Comparison of ENCODE assay signal across 11 cellular contexts in the genomic region with DNA sequence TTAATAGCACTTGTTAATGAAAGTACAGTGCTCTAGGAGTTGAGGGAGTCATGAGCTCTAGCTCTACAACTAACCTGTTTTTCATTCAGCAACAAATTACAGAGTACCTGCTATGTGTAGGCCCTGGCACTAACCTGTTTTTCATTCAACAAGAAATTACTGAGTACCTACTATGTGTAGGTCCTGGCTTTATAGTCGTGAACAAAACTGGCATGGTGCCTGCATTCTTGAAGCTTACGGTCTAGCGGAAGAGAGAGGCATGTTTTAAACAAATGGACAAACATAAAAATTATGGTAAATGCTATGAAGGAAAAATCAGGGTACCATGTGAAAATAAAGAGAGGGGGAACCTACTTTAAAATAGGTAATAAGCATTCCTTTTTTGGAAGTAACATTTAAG. TPM values are rescaled to one million over a fixed set of nuclear protein-coding genes. Genes with fewer than 3 reads are reported as not detected.
DNase-seq lines count a peak whose midpoint lies in the region; ATAC-seq and TF ChIP-seq lines count a peak whose summit lies in the region.
"Had no signal": no experiment of that assay in that cellular context is flagged by ENCODE, and none has a peak within 500 bp of the region (broad histone marks: within the 10 kb centered on the region; RNA-seq: fewer than 3 reads in every experiment).

No MANE protein-coding gene starts in this region.

- CTCF ChIA-PET in activated CD4-positive, alpha-beta T cell treated with anti-CD3 and anti-CD28 coated beads, Interleukin-2, amount 10 ng/mL, durations not matched to agents 7 days and 5 days (lab: Charles Lee): interaction anchor here (0.6 to 1.3 kb wide), 4 partner anchors 11 to 241 kb away, joined by 3 to 6 read pairs (median 3); no protein-coding TSS in a partner anchor

- H3K9me3 ChIP-seq in fibroblast of lung (ENCODE audit: control insufficient read depth, insufficient read depth, low read depth, low read length) (no peaks in the 10 kb centered on the region), skeletal muscle tissue (ENCODE audit: control insufficient read depth in 3 of 3, low read length in 3 of 3) (no peaks in the 10 kb centered on the region)
- H3K9me3 ChIP-seq: gastroesophageal sphincter had no signal

- no peak overlapping the region for H2AFZ ChIP-seq in fibroblast of lung (ENCODE audit: low read length)

- H3K36me3 Mint-ChIP-seq in activated CD4-positive, alpha-beta T cell treated with anti-CD3 and anti-CD28 coated beads, Interleukin-2, amount 10 ng/mL, durations not matched to agents 7 days and 5 days (ENCODE audit: low read depth): peaks cover 58% of the 10 kb centered on the region

- H3K4me1 Mint-ChIP-seq in activated CD4-positive, alpha-beta T cell treated with anti-CD3 and anti-CD28 coated beads, Interleukin-2, amount 10 ng/mL, durations not matched to agents 7 days and 5 days: peaks cover 56% of the 10 kb centered on the region

- peaks cover 2% of the 10 kb centered on the region for H3K9me3 Mint-ChIP-seq in activated CD4-positive, alpha-beta T cell treated with anti-CD3 and anti-CD28 coated beads, Interleukin-2, amount 10 ng/mL, durations not matched to agents 7 days and 5 days

- H3K4me3 ChIP-seq in fibroblast of lung (replicated peaks in 1 of 4; ENCODE audit: control extremely low read depth in 1 of 4, insufficient read depth in 1 of 4, low read depth in 3 of 4, low read length in 4 of 4): peak overlapping the region; percentile 79 to 97 (median 82)
- H3K4me3 ChIP-seq in skeletal muscle tissue (ENCODE audit: low read length in 3 of 3): peak overlapping the region in 2 of 3 donors; percentile 26 to 97

- H3K27ac Mint-ChIP-seq in activated CD4-positive, alpha-beta T cell treated with anti-CD3 and anti-CD28 coated beads, Interleukin-2, amount 10 ng/mL, durations not matched to agents 7 days and 5 days: peak overlapping the region; percentile 95

- no peak overlapping the region for H3K9ac ChIP-seq in fibroblast of lung (ENCODE audit: insufficient read depth, low read length)
- H3K9ac ChIP-seq in skeletal muscle tissue (ENCODE audit: low read depth in 1 of 3, low read length in 3 of 3): peak overlapping the region in 2 of 3 donors; percentile 14 to 100

- DNase-seq in activated CD4-positive, alpha-beta T cell treated with anti-CD3 and anti-CD28 coated beads, Interleukin-2, amount 10 ng/mL, durations not matched to agents 7 days and 5 days: no peak
- DNase-seq in activated CD4-positive, alpha-beta T cell treated with anti-CD3 and anti-CD28 coated beads, Interleukin-2, amount 50 U/mL, for 4 hours: no peak
- no peak for DNase-seq in fibroblast of lung (ENCODE audit: low read depth in 2 of 2)
- DNase-seq: NCI-H82; stimulated activated CD4-positive, alpha-beta T cell treated with anti-CD3 and anti-CD28 coated beads, Interleukin-12 subunit alpha, Interleukin-12 subunit beta, amount 100 ng/mL, for 4 hours had no signal

- H3K27me3 Mint-ChIP-seq in activated CD4-positive, alpha-beta T cell treated with anti-CD3 and anti-CD28 coated beads, Interleukin-2, amount 10 ng/mL, durations not matched to agents 7 days and 5 days: no peaks in the 10 kb centered on the region

- H3K4me2 ChIP-seq in fibroblast of lung (ENCODE audit: extremely low read depth, insufficient read depth, low read length): peak overlapping the region; percentile 92

- H3K36me3 ChIP-seq in fibroblast of lung (ENCODE audit: control insufficient read depth, insufficient read depth, low read length) (peaks cover 6% of the 10 kb centered on the region), skeletal muscle tissue (ENCODE audit: control insufficient read depth in 3 of 3, insufficient read depth in 3 of 3, low read length in 3 of 3) (peaks cover 10 to 32% (median 24%) of the 10 kb centered on the region in 3 donors)

- H3K27ac ChIP-seq in VCaP (peak overlapping the region; percentile 100), fibroblast of lung (ENCODE audit: insufficient read depth, low read length) (no peak overlapping the region), skeletal muscle tissue (ENCODE audit: low read depth, low read length) (peak overlapping the region; percentile 100)

- peak overlapping the region; percentile 94 for H3K4me3 Mint-ChIP-seq in activated CD4-positive, alpha-beta T cell treated with anti-CD3 and anti-CD28 coated beads, Interleukin-2, amount 10 ng/mL, durations not matched to agents 7 days and 5 days

- TF ChIP-seq CTCF in VCaP (conservative IDR thresholded peaks at IDR 0.05) (no peak), fibroblast of lung (conservative IDR thresholded peaks at IDR 0.05 in 1 of 2, IDR thresholded peaks at IDR 0.05 in 1 of 2; ENCODE audit: low read depth in 1 of 2, low read length in 2 of 2) (no peak)

- no peak for ATAC-seq in GM18873 (IDR thresholded peaks at IDR 0.05; ENCODE audit: low FRiP score, unreplicated experiment)
- no peak for ATAC-seq in GM19023 (IDR thresholded peaks at IDR 0.05; ENCODE audit: unreplicated experiment)
- no peak for ATAC-seq in HG03442 (IDR thresholded peaks at IDR 0.05; ENCODE audit: unreplicated experiment)
- ATAC-seq: gastroesophageal sphincter had no signal

- H3K27me3 ChIP-seq in fibroblast of lung (ENCODE audit: control insufficient read depth, insufficient read depth, low read length) (no peaks in the 10 kb centered on the region), skeletal muscle tissue (ENCODE audit: control insufficient read depth in 3 of 3, insufficient read depth in 3 of 3, low read length in 3 of 3) (no peaks in the 10 kb centered on the region)
- H3K27me3 ChIP-seq: gastroesophageal sphincter had no signal

- peaks cover 67% of the 10 kb centered on the region for H3K79me2 ChIP-seq in fibroblast of lung (ENCODE audit: control insufficient read depth, insufficient read depth, low read length)

- peaks cover 3% of the 10 kb centered on the region for H4K20me1 ChIP-seq in fibroblast of lung (ENCODE audit: control insufficient read depth, extremely low read depth, insufficient read depth, low read length)

- H3K4me1 ChIP-seq in fibroblast of lung (ENCODE audit: control insufficient read depth, extremely low read depth, insufficient read depth, low read length): peaks cover 9% of the 10 kb centered on the region
- H3K4me1 ChIP-seq in skeletal muscle tissue (ENCODE audit: control insufficient read depth in 3 of 3, insufficient read depth in 3 of 3, low read length in 3 of 3): peaks cover 33 to 40% (median 38%) of the 10 kb centered on the region in 3 donors

- POLR2A ChIA-PET in activated CD4-positive, alpha-beta T cell treated with anti-CD3 and anti-CD28 coated beads, Interleukin-2, amount 10 ng/mL, durations not matched to agents 7 days and 5 days (lab: Charles Lee): no interaction called here

RNA-seq across cellular contexts. Expression of a gene that starts 2.2 kb away (rescaled TPM):
- total RNA-seq in activated CD4-positive, alpha-beta T cell treated with anti-CD3 and anti-CD28 coated beads, Interleukin-2, amount 10 ng/mL, durations not matched to agents 7 days and 5 days: 100 to 1,000 TPM; 186 to 211 TPM
- 37.5 and 51.9 TPM in 2 replicates for total RNA-seq in fibroblast of lung
- polyA plus RNA-seq in fibroblast of lung: 180 and 235 TPM in 2 replicates
- polyA plus RNA-seq in fibroblast of lung (2012): 173 and 176 TPM in 2 replicates
- 274 and 314 TPM in 2 replicates for polyA minus RNA-seq in fibroblast of lung (ENCODE audit: low replicate concordance)
- 37.1 TPM for total RNA-seq in skeletal muscle tissue

RNA-seq across cellular contexts. Expression of a gene that starts 12.4 kb away (rescaled TPM):
- total RNA-seq in activated CD4-positive, alpha-beta T cell treated with anti-CD3 and anti-CD28 coated beads, Interleukin-2, amount 10 ng/mL, durations not matched to agents 7 days and 5 days: under 1 TPM in 1 of 2 experiments, not detected in 1; 0.65 TPM
- total RNA-seq in fibroblast of lung: not detected in 2 replicates
- not detected in 2 replicates for polyA plus RNA-seq in fibroblast of lung
- not detected in 2 replicates for polyA plus RNA-seq in fibroblast of lung (2012)
- polyA minus RNA-seq in fibroblast of lung (ENCODE audit: low replicate concordance): not detected in 2 replicates
- total RNA-seq in skeletal muscle tissue: not detected
- total RNA-seq: gastroesophageal sphincter had no signal

RNA-seq across cellular contexts. Expression of a gene that starts 26.6 kb away (rescaled TPM):
- total RNA-seq in activated CD4-positive, alpha-beta T cell treated with anti-CD3 and anti-CD28 coated beads, Interleukin-2, amount 10 ng/mL, durations not matched to agents 7 days and 5 days: 100 to 1,000 TPM; 781 to 902 TPM
- total RNA-seq in fibroblast of lung (135 and 215 TPM in 2 replicates), skeletal muscle tissue (202 TPM)
- 842 and 1,032 TPM in 2 replicates for polyA plus RNA-seq in fibroblast of lung
- 607 and 696 TPM in 2 replicates for polyA plus RNA-seq in fibroblast of lung (2012)
- polyA minus RNA-seq in fibroblast of lung (ENCODE audit: low replicate concordance): 80.9 and 162 TPM in 2 replicates

RNA-seq across cellular contexts. Expression of a gene that starts 53.9 kb away (rescaled TPM):
- 100 to 1,000 TPM; 107 to 126 TPM for total RNA-seq in activated CD4-positive, alpha-beta T cell treated with anti-CD3 and anti-CD28 coated beads, Interleukin-2, amount 10 ng/mL, durations not matched to agents 7 days and 5 days
- total RNA-seq in fibroblast of lung (127 and 152 TPM in 2 replicates), skeletal muscle tissue (98.6 TPM)
- 89.9 and 97.9 TPM in 2 replicates for polyA plus RNA-seq in fibroblast of lung
- 98.9 and 106 TPM in 2 replicates for polyA plus RNA-seq in fibroblast of lung (2012)
- 141 and 152 TPM in 2 replicates for polyA minus RNA-seq in fibroblast of lung (ENCODE audit: low replicate concordance)
